ENCODE assay signal across 1 cellular context in the genomic region with DNA sequence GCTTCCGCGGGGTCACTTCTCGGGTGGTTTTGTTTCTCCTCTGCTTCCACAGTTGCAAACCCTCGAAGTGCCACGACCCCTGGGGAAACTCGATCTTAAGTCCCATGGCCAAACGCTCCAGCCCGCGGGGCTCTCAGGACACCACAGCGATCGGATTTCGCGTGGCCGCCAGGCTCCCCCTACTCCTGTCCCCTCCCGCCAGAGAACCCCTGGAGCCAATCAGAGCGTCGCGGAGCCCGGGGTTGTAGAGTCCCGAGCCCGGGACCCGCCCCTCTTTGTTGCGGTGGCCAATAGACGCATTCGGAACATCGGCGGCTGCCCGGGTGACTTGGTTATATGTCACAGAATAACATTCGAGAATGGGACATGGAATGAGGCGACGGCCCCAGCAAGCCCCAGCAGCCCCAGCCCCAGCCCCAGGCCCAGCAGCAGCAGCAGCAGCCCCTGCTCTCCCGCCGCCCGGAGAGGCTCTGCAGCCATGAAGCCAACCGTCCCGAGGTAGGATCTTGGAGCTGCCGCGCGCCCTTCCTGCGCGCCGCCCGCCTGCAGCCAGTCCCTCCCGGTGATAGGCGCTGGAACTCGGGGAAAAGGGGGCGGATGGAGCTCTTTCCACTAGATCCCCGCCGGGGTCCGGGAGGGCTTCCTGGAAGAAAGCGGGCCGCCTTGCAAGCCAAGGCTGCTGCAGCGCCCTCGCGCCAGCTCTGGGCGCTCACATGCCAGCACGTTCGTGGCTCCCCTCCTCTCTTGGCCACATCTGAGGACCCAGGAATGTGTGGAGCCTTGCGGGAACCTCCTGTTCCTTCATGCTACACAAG.
TF ChIP-seq lines count a peak whose summit lies in the region.

A gene (plus strand): TSS at position 299 of the 815 bp plus-strand sequence. CDS start 1,002 bp downstream, outside the sequence.

TF ChIP-seq in HepG2, 621 proteins besides CTCF, POLR2A, EP300 and RAD21 (continued from another document):
- TF ChIP-seq BRCA1 (CRISPR knock-in tag; IDR thresholded peaks at IDR 0.05), result no peak
- 0 out of 2 replicates have a peak, but pooled peaks have one; percentile 27 for TF ChIP-seq MED13 (CRISPR knock-in tag; IDR thresholded peaks at IDR 0.05)
- 0 out of 2 replicates have a peak, but pooled peaks have one; percentile 29 for TF ChIP-seq ZFY (CRISPR knock-in tag; IDR thresholded peaks at IDR 0.05)
- no peak for TF ChIP-seq POLR2G (IDR thresholded peaks at IDR 0.05; ENCODE audit: low read depth, low read length)
- TF ChIP-seq ZFX (CRISPR knock-in tag; IDR thresholded peaks at IDR 0.05; ENCODE audit: low read depth), result 0 out of 2 replicates have a peak, but pooled peaks have one; percentile 15
- TF ChIP-seq SPEN (CRISPR knock-in tag; IDR thresholded peaks at IDR 0.05; ENCODE audit: low read depth), result no peak
- no peak for TF ChIP-seq SIX4 (CRISPR knock-in tag; IDR thresholded peaks at IDR 0.05)
- TF ChIP-seq NFYC (CRISPR knock-in tag; IDR thresholded peaks at IDR 0.05), result peak; percentile 77
- TF ChIP-seq SOX13 (IDR thresholded peaks at IDR 0.05), result no peak
- TF ChIP-seq SOX13 (CRISPR knock-in tag; conservative IDR thresholded peaks at IDR 0.05 in 1 of 2, IDR thresholded peaks at IDR 0.05 in 1 of 2), result peak in 1 of 2 experiments; percentile 36; a peak in 1 of 4 replicates
- no peak for TF ChIP-seq ARNT (IDR thresholded peaks at IDR 0.05)
- TF ChIP-seq NFE2 (CRISPR knock-in tag; IDR thresholded peaks at IDR 0.05), result no peak
- no peak for TF ChIP-seq PHF8 (CRISPR knock-in tag; IDR thresholded peaks at IDR 0.05)
- peak; percentile 18; the same call in 1 of the 2 replicates for TF ChIP-seq SOX5 (CRISPR knock-in tag; IDR thresholded peaks at IDR 0.05; ENCODE audit: borderline replicate concordance)
- TF ChIP-seq, protein P1, sequence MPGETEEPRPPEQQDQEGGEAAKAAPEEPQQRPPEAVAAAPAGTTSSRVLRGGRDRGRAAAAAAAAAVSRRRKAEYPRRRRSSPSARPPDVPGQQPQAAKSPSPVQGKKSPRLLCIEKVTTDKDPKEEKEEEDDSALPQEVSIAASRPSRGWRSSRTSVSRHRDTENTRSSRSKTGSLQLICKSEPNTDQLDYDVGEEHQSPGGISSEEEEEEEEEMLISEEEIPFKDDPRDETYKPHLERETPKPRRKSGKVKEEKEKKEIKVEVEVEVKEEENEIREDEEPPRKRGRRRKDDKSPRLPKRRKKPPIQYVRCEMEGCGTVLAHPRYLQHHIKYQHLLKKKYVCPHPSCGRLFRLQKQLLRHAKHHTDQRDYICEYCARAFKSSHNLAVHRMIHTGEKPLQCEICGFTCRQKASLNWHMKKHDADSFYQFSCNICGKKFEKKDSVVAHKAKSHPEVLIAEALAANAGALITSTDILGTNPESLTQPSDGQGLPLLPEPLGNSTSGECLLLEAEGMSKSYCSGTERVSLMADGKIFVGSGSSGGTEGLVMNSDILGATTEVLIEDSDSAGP (CRISPR knock-in tag; IDR thresholded peaks at IDR 0.05; ENCODE audit: borderline replicate concordance), result peak; percentile 37; the same call in 1 of the 2 replicates
- TF ChIP-seq NFYB (CRISPR knock-in tag; IDR thresholded peaks at IDR 0.05), result peak; percentile 83
- no peak for TF ChIP-seq ATAD3A (CRISPR knock-in tag; IDR thresholded peaks at IDR 0.05)
- no peak for TF ChIP-seq ZNF446 (CRISPR knock-in tag; IDR thresholded peaks at IDR 0.05)
- TF ChIP-seq ZNF251 (CRISPR knock-in tag; IDR thresholded peaks at IDR 0.05), result no peak
- TF ChIP-seq ZNF501 (CRISPR knock-in tag; IDR thresholded peaks at IDR 0.05), result peak; percentile 19; the same call in 1 of the 2 replicates
- TF ChIP-seq, protein P2, sequence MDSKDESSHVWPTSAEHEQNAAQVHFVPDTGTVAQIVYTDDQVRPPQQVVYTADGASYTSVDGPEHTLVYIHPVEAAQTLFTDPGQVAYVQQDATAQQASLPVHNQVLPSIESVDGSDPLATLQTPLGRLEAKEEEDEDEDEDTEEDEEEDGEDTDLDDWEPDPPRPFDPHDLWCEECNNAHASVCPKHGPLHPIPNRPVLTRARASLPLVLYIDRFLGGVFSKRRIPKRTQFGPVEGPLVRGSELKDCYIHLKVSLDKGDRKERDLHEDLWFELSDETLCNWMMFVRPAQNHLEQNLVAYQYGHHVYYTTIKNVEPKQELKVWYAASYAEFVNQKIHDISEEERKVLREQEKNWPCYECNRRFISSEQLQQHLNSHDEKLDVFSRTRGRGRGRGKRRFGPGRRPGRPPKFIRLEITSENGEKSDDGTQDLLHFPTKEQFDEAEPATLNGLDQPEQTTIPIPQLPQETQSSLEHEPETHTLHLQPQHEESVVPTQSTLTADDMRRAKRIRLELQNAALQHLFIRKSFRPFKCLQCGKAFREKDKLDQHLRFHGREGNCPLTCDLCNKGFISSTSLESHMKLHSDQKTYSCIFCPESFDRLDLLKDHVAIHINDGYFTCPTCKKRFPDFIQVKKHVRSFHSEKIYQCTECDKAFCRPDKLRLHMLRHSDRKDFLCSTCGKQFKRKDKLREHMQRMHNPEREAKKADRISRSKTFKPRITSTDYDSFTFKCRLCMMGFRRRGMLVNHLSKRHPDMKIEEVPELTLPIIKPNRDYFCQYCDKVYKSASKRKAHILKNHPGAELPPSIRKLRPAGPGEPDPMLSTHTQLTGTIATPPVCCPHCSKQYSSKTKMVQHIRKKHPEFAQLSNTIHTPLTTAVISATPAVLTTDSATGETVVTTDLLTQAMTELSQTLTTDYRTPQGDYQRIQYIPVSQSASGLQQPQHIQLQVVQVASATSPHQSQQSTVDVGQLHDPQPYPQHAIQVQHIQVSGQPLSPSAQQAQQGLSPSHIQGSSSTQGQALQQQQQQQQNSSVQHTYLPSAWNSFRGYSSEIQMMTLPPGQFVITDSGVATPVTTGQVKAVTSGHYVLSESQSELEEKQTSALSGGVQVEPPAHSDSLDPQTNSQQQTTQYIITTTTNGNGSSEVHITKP (CRISPR knock-in tag; IDR thresholded peaks at IDR 0.05; ENCODE audit: low read depth), result no peak
- no peak for TF ChIP-seq ZNF883 (CRISPR knock-in tag; IDR thresholded peaks at IDR 0.05; ENCODE audit: not compliant biosample characterization)
- TF ChIP-seq TBX2 (CRISPR knock-in tag; IDR thresholded peaks at IDR 0.05; ENCODE audit: borderline replicate concordance), result peak; percentile 23; the same call in 1 of the 2 replicates
- TF ChIP-seq ZNF44 (CRISPR knock-in tag; IDR thresholded peaks at IDR 0.05), result no peak
